16 cellular contexts compared by ENCODE assay signal in genomic region chr7:107327986-107328569, GRCh38.
DNase-seq lines count a peak whose midpoint lies in the region; ATAC-seq and TF ChIP-seq lines count a peak whose summit lies in the region.
"Had no signal": no experiment of that assay in that cellular context is flagged by ENCODE, and none has a peak within 500 bp of the region (broad histone marks: within the 10 kb centered on the region; RNA-seq: fewer than 3 reads in every experiment).

No MANE protein-coding gene starts in this region.

- no TSS peak for BruUV-seq in mammary epithelial cell (replicated peaks; lab: Mats Ljungman, UMichigan)

- CTCF ChIA-PET in mammary epithelial cell (lab: Charles Lee; ENCODE audit: low non-redundant PET): no interaction called here

- no peak overlapping the region for H3K4me3 ChIP-seq in mammary epithelial cell (replicated peaks in 1 of 3; ENCODE audit: insufficient read depth in 1 of 3, low read depth in 2 of 3, low read length in 3 of 3)
- H3K4me3 ChIP-seq: BLaER1 treated with 17β-estradiol and CSF1 and Interleukin-3, amounts not matched to agents 10 nM and 100 nM; GM23338 had no signal

- peak; percentile 2 for DNase-seq in AG09319 (ENCODE audit: extremely low read depth, low read depth)
- peak; percentile 2 for DNase-seq in HT1080 (ENCODE audit: low read depth)
- peak; percentile 78 for DNase-seq in mammary epithelial cell
- DNase-seq in iris pigment epithelial cell (ENCODE audit: low read depth): peak; percentile 76
- DNase-seq in activated naive CD4-positive, alpha-beta T cell treated with anti-CD3 and anti-CD28 coated beads, Interleukin-2, amount 50 U/mL, for 72 hours (ENCODE audit: low spot score in 2 of 2): no peak
- DNase-seq in HCEC 1CT: no peak
- DNase-seq: activated CD8-positive, alpha-beta memory T cell treated with anti-CD3 and anti-CD28 coated beads, Interleukin-2, amount 10 ng/mL, durations not matched to agents 7 days and 5 days; left colon; NCI-H1092 treated with DMSO at 0.1 percent for 48 hours; WERI-Rb-1 had no signal

- H3K79me2 ChIP-seq in mammary epithelial cell (ENCODE audit: insufficient read depth, low read length): peaks cover 5% of the 10 kb centered on the region

- no peaks in the 10 kb centered on the region for H3K27me3 ChIP-seq in mammary epithelial cell (ENCODE audit: insufficient read depth, low read length)
- H3K27me3 ChIP-seq: BLaER1 treated with 17β-estradiol and CSF1 and Interleukin-3, amounts not matched to agents 10 nM and 100 nM had no signal

- TF ChIP-seq CTCF in AG09319 (IDR thresholded peaks at IDR 0.05; ENCODE audit: low read depth, low read length): no peak
- TF ChIP-seq CTCF in mammary epithelial cell (conservative IDR thresholded peaks at IDR 0.05 in 1 of 2, IDR thresholded peaks at IDR 0.05 in 1 of 2; ENCODE audit: extremely low read depth in 1 of 2, insufficient read depth in 1 of 2, low read depth in 1 of 2, low read length in 2 of 2): no peak

- no peaks in the 10 kb centered on the region for H3K9me3 Mint-ChIP-seq in activated naive CD4-positive, alpha-beta T cell treated with anti-CD3 and anti-CD28 coated beads, Interleukin-2, amount 50 U/mL, for 72 hours
- H3K9me3 Mint-ChIP-seq: GM23338 had no signal

- no peaks in the 10 kb centered on the region for H4K20me1 ChIP-seq in mammary epithelial cell (ENCODE audit: insufficient read depth, low read length)
- H4K20me1 ChIP-seq: BLaER1 treated with 17β-estradiol and CSF1 and Interleukin-3, amounts not matched to agents 10 nM and 100 nM had no signal

- no peak overlapping the region for H3K27ac ChIP-seq in mammary epithelial cell (ENCODE audit: insufficient read depth, low read depth, low read length)
- H3K27ac ChIP-seq: BLaER1 treated with 17β-estradiol and CSF1 and Interleukin-3, amounts not matched to agents 10 nM and 100 nM; WERI-Rb-1 had no signal

- H2AFZ ChIP-seq in mammary epithelial cell (ENCODE audit: low read depth, low read length): no peak overlapping the region
- H2AFZ ChIP-seq: GM23338 had no signal

- in situ Hi-C loops in mammary epithelial cell (cut with MboI; ENCODE audit: low sequenced_read_pairs in 2 of 2): no loop called here

- H3K4me2 ChIP-seq in mammary epithelial cell (ENCODE audit: insufficient read depth, low read depth, low read length): peak overlapping the region; percentile 32
- H3K4me2 ChIP-seq: BLaER1 treated with 17β-estradiol and CSF1 and Interleukin-3, amounts not matched to agents 10 nM and 100 nM; GM23338 had no signal

- H3K36me3 Mint-ChIP-seq in activated naive CD4-positive, alpha-beta T cell treated with anti-CD3 and anti-CD28 coated beads, Interleukin-2, amount 50 U/mL, for 72 hours: peaks cover 0 to 5% of the 10 kb centered on the region in 2 donors
- H3K36me3 Mint-ChIP-seq: activated CD8-positive, alpha-beta memory T cell treated with anti-CD3 and anti-CD28 coated beads, Interleukin-2, amount 10 ng/mL, durations not matched to agents 7 days and 5 days had no signal

- no peak for ATAC-seq in activated naive CD4-positive, alpha-beta T cell treated with anti-CD3 and anti-CD28 coated beads, Interleukin-2, amount 50 U/mL, for 72 hours
- no peak for ATAC-seq in GM19324 (IDR thresholded peaks at IDR 0.05; ENCODE audit: low FRiP score, unreplicated experiment)
- no peak for ATAC-seq in GM21717 (IDR thresholded peaks at IDR 0.05; ENCODE audit: unreplicated experiment)
- ATAC-seq: activated CD8-positive, alpha-beta memory T cell treated with anti-CD3 and anti-CD28 coated beads, Interleukin-2, amount 10 ng/mL, durations not matched to agents 7 days and 5 days; GM23338; HepG2; left colon had no signal

- peaks cover 9% of the 10 kb centered on the region for H3K4me1 ChIP-seq in mammary epithelial cell (ENCODE audit: insufficient read depth, low read length)

- H3K36me3 ChIP-seq in mammary epithelial cell (ENCODE audit: insufficient read depth, low read length): peaks cover 2% of the 10 kb centered on the region
- H3K36me3 ChIP-seq: WERI-Rb-1 had no signal

- H3K27ac Mint-ChIP-seq in activated naive CD4-positive, alpha-beta T cell treated with anti-CD3 and anti-CD28 coated beads, Interleukin-2, amount 50 U/mL, for 72 hours: no peak overlapping the region
- H3K27ac Mint-ChIP-seq: activated CD8-positive, alpha-beta memory T cell treated with anti-CD3 and anti-CD28 coated beads, Interleukin-2, amount 10 ng/mL, durations not matched to agents 7 days and 5 days; GM23338; progenitor cell of endocrine pancreas had no signal

- H3K9me3 ChIP-seq in mammary epithelial cell (replicated peaks; ENCODE audit: insufficient read depth, low read length): no peaks in the 10 kb centered on the region

- intact Hi-C loops in mammary epithelial cell (cut with micrococcal nuclease): no loop called here

- no peak overlapping the region for H3K9ac ChIP-seq in mammary epithelial cell (ENCODE audit: insufficient read depth, low read length)
- H3K9ac ChIP-seq: BLaER1 treated with 17β-estradiol and CSF1 and Interleukin-3, amounts not matched to agents 10 nM and 100 nM had no signal

- dilution Hi-C loops in mammary epithelial cell (cut with HindIII; ENCODE audit: low sequenced_read_pairs): no loop called here

Comparison
In these comparisons a context has a peak if more than half of its experiments do, and no peak if none do; other contexts are left out.
1. DNase-seq: peak in AG09319 (single experiment), HT1080 (single experiment), mammary epithelial cell (single experiment) and iris pigment epithelial cell (single experiment); none in activated naive CD4-positive, alpha-beta T cell treated with anti-CD3 and anti-CD28 coated beads, Interleukin-2, amount 50 U/mL, for 72 hours (0 of 2) and HCEC 1CT (single experiment).